ENCODE assay signal across 21 cellular contexts in the genomic region with DNA sequence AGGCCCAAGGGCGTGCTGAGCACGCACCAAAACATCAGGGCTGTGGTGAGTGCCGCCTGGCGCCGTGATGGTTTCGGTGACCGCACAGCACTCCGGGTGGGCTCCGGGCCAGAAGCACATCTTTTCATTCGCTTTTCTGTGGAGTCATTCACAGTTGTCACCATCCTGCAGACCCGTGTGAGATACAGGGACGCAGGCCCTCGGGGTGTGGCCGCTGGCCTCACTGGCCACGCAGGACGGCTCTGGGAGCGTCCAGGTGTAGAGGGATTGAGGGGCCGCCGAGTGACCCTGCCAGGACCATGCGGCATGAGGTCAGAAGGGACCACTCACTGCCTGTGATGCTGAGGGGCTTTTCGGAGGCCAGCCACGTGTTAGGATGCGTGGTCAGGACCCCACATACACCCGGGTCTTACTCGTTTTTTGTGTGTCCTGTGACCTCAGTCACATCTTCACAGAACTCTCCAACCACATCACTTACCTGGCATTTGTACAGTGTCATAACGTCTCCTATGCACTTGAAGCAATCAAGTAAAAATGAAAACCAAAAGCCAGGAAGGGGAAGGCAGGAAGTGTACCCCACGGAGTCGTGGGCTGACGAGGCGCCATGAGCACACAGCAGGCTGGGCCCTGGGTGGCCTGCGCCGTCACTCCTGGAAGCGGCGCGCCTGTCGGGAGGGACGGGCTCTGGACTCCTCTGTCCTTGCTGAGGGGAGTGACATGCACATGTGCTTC. TPM values are rescaled to one million over a fixed set of nuclear protein-coding genes. Genes with fewer than 3 reads are reported as not detected.
DNase-seq lines count a peak whose midpoint lies in the region; ATAC-seq and TF ChIP-seq lines count a peak whose summit lies in the region.
"Had no signal": no experiment of that assay in that cellular context is flagged by ENCODE, and none has a peak within 500 bp of the region (broad histone marks: within the 10 kb centered on the region; RNA-seq: fewer than 3 reads in every experiment).

No MANE protein-coding gene starts in this region.

- no peaks in the 10 kb centered on the region for H3K27me3 ChIP-seq in CD4-positive, alpha-beta T cell (ENCODE audit: control insufficient read depth, insufficient read depth, low read length)
- H3K27me3 ChIP-seq in naive thymus-derived CD4-positive, alpha-beta T cell (ENCODE audit: control insufficient read depth in 2 of 2, insufficient read depth in 2 of 2, low read length in 2 of 2) = no peaks in the 10 kb centered on the region
- H3K27me3 ChIP-seq: hepatocyte, MG63, pancreas had no signal

- no peaks in the 10 kb centered on the region for H3K27me3 Mint-ChIP-seq in CD4-positive, alpha-beta T cell
- no peaks in the 10 kb centered on the region for H3K27me3 Mint-ChIP-seq in activated CD4-positive, alpha-beta memory T cell treated with anti-CD3 and anti-CD28 coated beads, Interleukin-2, amount 10 ng/mL, durations not matched to agents 7 days and 5 days
- no peaks in the 10 kb centered on the region for H3K27me3 Mint-ChIP-seq in naive thymus-derived CD4-positive, alpha-beta T cell

- no peaks in the 10 kb centered on the region for H3K9me3 Mint-ChIP-seq in CD4-positive, alpha-beta T cell
- no peaks in the 10 kb centered on the region for H3K9me3 Mint-ChIP-seq in activated CD4-positive, alpha-beta memory T cell treated with anti-CD3 and anti-CD28 coated beads, Interleukin-2, amount 10 ng/mL, durations not matched to agents 7 days and 5 days
- no peaks in the 10 kb centered on the region for H3K9me3 Mint-ChIP-seq in naive thymus-derived CD4-positive, alpha-beta T cell

- no peak overlapping the region for H3K4me3 Mint-ChIP-seq in CD4-positive, alpha-beta T cell
- H3K4me3 Mint-ChIP-seq in activated CD4-positive, alpha-beta memory T cell treated with anti-CD3 and anti-CD28 coated beads, Interleukin-2, amount 10 ng/mL, durations not matched to agents 7 days and 5 days = no peak overlapping the region
- H3K4me3 Mint-ChIP-seq in naive thymus-derived CD4-positive, alpha-beta T cell = peak overlapping the region in 9 of 10 donors; percentile 7 to 74 (median 51)

- H3K27ac ChIP-seq in CD4-positive, alpha-beta T cell (ENCODE audit: low read depth, low read length) = no peak overlapping the region
- H3K27ac ChIP-seq in naive thymus-derived CD4-positive, alpha-beta T cell (ENCODE audit: low read depth, low read length) = peak overlapping the region; percentile 32
- H3K27ac ChIP-seq: pancreas, RWPE1, thoracic aorta had no signal

- intact Hi-C loops in CD4-positive, alpha-beta T cell (cut with DNase I, micrococcal nuclease) = no loop called here
- intact Hi-C loops in naive thymus-derived CD4-positive, alpha-beta T cell (cut with micrococcal nuclease) = no loop called here

- H3K27ac Mint-ChIP-seq in CD4-positive, alpha-beta T cell = peak overlapping the region; percentile 55
- peak overlapping the region; percentile 26 for H3K27ac Mint-ChIP-seq in activated CD4-positive, alpha-beta memory T cell treated with anti-CD3 and anti-CD28 coated beads, Interleukin-2, amount 10 ng/mL, durations not matched to agents 7 days and 5 days
- H3K27ac Mint-ChIP-seq in naive thymus-derived CD4-positive, alpha-beta T cell = peak overlapping the region; percentile 41 to 100 (median 76)

- DNase-seq in activated CD8-positive, alpha-beta memory T cell treated with anti-CD3 and anti-CD28 coated beads, Interleukin-2, amount 50 U/mL, for 48 hours = peak; percentile 50
- no peak for DNase-seq in activated CD8-positive, alpha-beta memory T cell treated with anti-CD3 and anti-CD28 coated beads for 24 hours
- DNase-seq in CD4-positive, alpha-beta T cell = no peak
- no peak for DNase-seq in activated CD4-positive, alpha-beta memory T cell treated with anti-CD3 and anti-CD28 coated beads, Interleukin-2, amount 10 ng/mL, durations not matched to agents 7 days and 5 days
- peak in 2 of 9 donors; percentile 27 to 44 for DNase-seq in naive thymus-derived CD4-positive, alpha-beta T cell
- DNase-seq in islet precursor cell (no peak), AG08396 (ENCODE audit: low spot score) (no peak), NCI-H524 treated with DMSO at 0.1 percent for 48 hours (lab: John Stamatoyannopoulos, UW) (no peak)
- DNase-seq: C1 segment of cervical spinal cord; central memory CD4-positive, alpha-beta T cell; DMS153; foreskin melanocyte; GDM1; MG63; NCI-H1417 treated with DMSO at 0.1 percent for 48 hours; NCI-H524 had no signal

- no peak for TF ChIP-seq CTCF in CD4-positive, alpha-beta T cell (IDR thresholded peaks at IDR 0.05)

- H3K36me3 Mint-ChIP-seq in CD4-positive, alpha-beta T cell (ENCODE audit: low read depth) = peaks cover 78% of the 10 kb centered on the region
- H3K36me3 Mint-ChIP-seq in activated CD4-positive, alpha-beta memory T cell treated with anti-CD3 and anti-CD28 coated beads, Interleukin-2, amount 10 ng/mL, durations not matched to agents 7 days and 5 days (ENCODE audit: low read depth) = peaks cover 55% of the 10 kb centered on the region
- H3K36me3 Mint-ChIP-seq in naive thymus-derived CD4-positive, alpha-beta T cell = peaks cover 4 to 42% (median 18%) of the 10 kb centered on the region in 5 donors

- no peak for ATAC-seq in CD4-positive, alpha-beta T cell (ENCODE audit: poor library complexity)
- ATAC-seq in naive thymus-derived CD4-positive, alpha-beta T cell = no peak
- ATAC-seq: pancreas, sciatic nerve had no signal

- POLR2A ChIA-PET in CD4-positive, alpha-beta T cell (lab: Charles Lee) = interaction anchor here (2.3 kb wide), 1 partner anchor 13 kb away, joined by 12 read pairs; no protein-coding TSS in a partner anchor
- POLR2A ChIA-PET in activated CD4-positive, alpha-beta memory T cell treated with anti-CD3 and anti-CD28 coated beads, Interleukin-2, amount 10 ng/mL, durations not matched to agents 7 days and 5 days (lab: Charles Lee) = interaction anchor here (3.0 kb wide), 1 partner anchor 8 kb away, joined by 11 read pairs; a partner anchor contains a TSS
- POLR2A ChIA-PET in naive thymus-derived CD4-positive, alpha-beta T cell (lab: Charles Lee) = no interaction called here

- H3K4me3 ChIP-seq in naive thymus-derived CD4-positive, alpha-beta T cell (ENCODE audit: low read length) = no peak overlapping the region
- H3K4me3 ChIP-seq: hepatocyte, MG63, pancreas, thoracic aorta had no signal

- H3K4me1 ChIP-seq in naive thymus-derived CD4-positive, alpha-beta T cell (ENCODE audit: control insufficient read depth in 2 of 2, insufficient read depth in 2 of 2, low read length in 2 of 2) = peaks cover 31 to 52% of the 10 kb centered on the region in 2 donors

- H3K36me3 ChIP-seq in naive thymus-derived CD4-positive, alpha-beta T cell (ENCODE audit: control insufficient read depth in 2 of 3, insufficient read depth in 3 of 3, low read length in 3 of 3) = peaks cover 0 to 57% (median 8%) of the 10 kb centered on the region in 3 experiments
- H3K36me3 ChIP-seq: MG63 had no signal

- peaks cover 63% of the 10 kb centered on the region for H3K4me1 Mint-ChIP-seq in CD4-positive, alpha-beta T cell (ENCODE audit: low read depth)
- H3K4me1 Mint-ChIP-seq in activated CD4-positive, alpha-beta memory T cell treated with anti-CD3 and anti-CD28 coated beads, Interleukin-2, amount 10 ng/mL, durations not matched to agents 7 days and 5 days = peaks cover 56% of the 10 kb centered on the region
- H3K4me1 Mint-ChIP-seq in naive thymus-derived CD4-positive, alpha-beta T cell = peaks cover 37 to 71% (median 55%) of the 10 kb centered on the region in 7 donors

- H3K9me3 ChIP-seq in CD4-positive, alpha-beta T cell (ENCODE audit: control insufficient read depth, low read length) = no peaks in the 10 kb centered on the region
- H3K9me3 ChIP-seq in naive thymus-derived CD4-positive, alpha-beta T cell (ENCODE audit: control insufficient read depth in 2 of 3, low read length in 3 of 3) = no peaks in the 10 kb centered on the region
- H3K9me3 ChIP-seq: MG63, pancreas, thoracic aorta had no signal

- CTCF ChIA-PET in CD4-positive, alpha-beta T cell (lab: Charles Lee) = no interaction called here
- CTCF ChIA-PET in activated CD4-positive, alpha-beta memory T cell treated with anti-CD3 and anti-CD28 coated beads, Interleukin-2, amount 10 ng/mL, durations not matched to agents 7 days and 5 days (lab: Charles Lee) = no interaction called here
- CTCF ChIA-PET in naive thymus-derived CD4-positive, alpha-beta T cell (lab: Charles Lee) = interaction anchor here (1.3 kb wide), 1 partner anchor 14 kb away, joined by 3 read pairs; no protein-coding TSS in a partner anchor

RNA-seq across cellular contexts. Expression of a gene that starts 7.8 kb away (rescaled TPM):
- 10 to 100 TPM; 44.7 to 49.5 TPM for total RNA-seq in CD4-positive, alpha-beta T cell
- total RNA-seq in activated CD4-positive, alpha-beta memory T cell treated with anti-CD3 and anti-CD28 coated beads, Interleukin-2, amount 10 ng/mL, durations not matched to agents 7 days and 5 days = 10 to 100 TPM; 44.4 to 45.3 TPM
- 10 to 100 TPM; 61.9 to 84.1 (median 74.3) TPM for total RNA-seq in naive thymus-derived CD4-positive, alpha-beta T cell
- 10 to 100 TPM; 26.2 to 45.7 TPM for polyA plus RNA-seq in naive thymus-derived CD4-positive, alpha-beta T cell

Comparison
In these comparisons a context has a peak if more than half of its experiments do, and no peak if none do; other contexts are left out.
1. H3K27ac Mint-ChIP-seq: peak in every context shown above with its lines; median percentile 76 in naive thymus-derived CD4-positive, alpha-beta T cell; 55 in CD4-positive, alpha-beta T cell; 26 in activated CD4-positive, alpha-beta memory T cell treated with anti-CD3 and anti-CD28 coated beads, Interleukin-2, amount 10 ng/mL, durations not matched to agents 7 days and 5 days.
2. H3K4me3 Mint-ChIP-seq: peak in naive thymus-derived CD4-positive, alpha-beta T cell (9 of 10); none in CD4-positive, alpha-beta T cell (single experiment) and activated CD4-positive, alpha-beta memory T cell treated with anti-CD3 and anti-CD28 coated beads, Interleukin-2, amount 10 ng/mL, durations not matched to agents 7 days and 5 days (single experiment).